Comparison of ENCODE assay signal across 1 cellular context in genomic region chr1:52920791-52921291, GRCh38.
TF ChIP-seq lines count a peak whose summit lies in the region.

No MANE protein-coding gene starts in this region.

TF ChIP-seq in HepG2, 621 proteins besides CTCF, POLR2A, EP300 and RAD21 (continued from another document and continues in another):
- TF ChIP-seq ZNF543 (CRISPR knock-in tag; IDR thresholded peaks at IDR 0.05) (no peak), TBX3 (IDR thresholded peaks at IDR 0.05; ENCODE audit: borderline replicate concordance) (no peak), ZFP90 (CRISPR knock-in tag; IDR thresholded peaks at IDR 0.05; ENCODE audit: borderline replicate concordance) (no peak), ZNF30 (CRISPR knock-in tag; IDR thresholded peaks at IDR 0.05) (no peak), REPIN1 (CRISPR knock-in tag; IDR thresholded peaks at IDR 0.05; ENCODE audit: borderline replicate concordance, low read depth) (0 out of 2 replicates have a peak, but pooled peaks have one; percentile 34), ZNF20 (CRISPR knock-in tag; IDR thresholded peaks at IDR 0.05) (no peak), FOXC1 (CRISPR knock-in tag; IDR thresholded peaks at IDR 0.05; ENCODE audit: borderline replicate concordance) (no peak), ISX (CRISPR knock-in tag; conservative IDR thresholded peaks at IDR 0.05) (no peak), ZFP37 (CRISPR knock-in tag; IDR thresholded peaks at IDR 0.05; ENCODE audit: borderline replicate concordance) (peak; percentile 59; the same call in 1 of the 2 replicates), ZNF776 (CRISPR knock-in tag; IDR thresholded peaks at IDR 0.05) (no peak), ELF4 (CRISPR knock-in tag; IDR thresholded peaks at IDR 0.05; ENCODE audit: borderline replicate concordance) (no peak), ZNF205 (CRISPR knock-in tag; IDR thresholded peaks at IDR 0.05) (no peak), ZHX2 (IDR thresholded peaks at IDR 0.05; ENCODE audit: low read depth) (0 out of 2 replicates have a peak, but pooled peaks have one; percentile 14), ZHX2 (CRISPR knock-in tag; IDR thresholded peaks at IDR 0.05; ENCODE audit: borderline replicate concordance) (no peak), ZNF292 (CRISPR knock-in tag; IDR thresholded peaks at IDR 0.05; ENCODE audit: borderline replicate concordance, low read depth) (no peak), ZZZ3 (CRISPR knock-in tag; IDR thresholded peaks at IDR 0.05; ENCODE audit: borderline replicate concordance) (no peak), ZBTB7B (CRISPR knock-in tag; IDR thresholded peaks at IDR 0.05) (no peak), ZNF224 (CRISPR knock-in tag; IDR thresholded peaks at IDR 0.05) (no peak), NR2C2 (CRISPR knock-in tag; IDR thresholded peaks at IDR 0.05; ENCODE audit: borderline replicate concordance) (0 out of 2 replicates have a peak, but pooled peaks have one; percentile 52), TFDP1 (CRISPR knock-in tag; IDR thresholded peaks at IDR 0.05; ENCODE audit: borderline replicate concordance) (no peak), ZNF350 (CRISPR knock-in tag; IDR thresholded peaks at IDR 0.05; ENCODE audit: borderline replicate concordance, low read depth) (no peak; the same call in 1 of the 2 replicates), ZNF446 (CRISPR knock-in tag; IDR thresholded peaks at IDR 0.05) (no peak), CEBPZ (IDR thresholded peaks at IDR 0.05; ENCODE audit: low read length) (no peak), ARID2 (CRISPR knock-in tag; IDR thresholded peaks at IDR 0.05; ENCODE audit: borderline replicate concordance) (0 out of 2 replicates have a peak, but pooled peaks have one; percentile 71), ZNF232 (CRISPR knock-in tag; IDR thresholded peaks at IDR 0.05; ENCODE audit: borderline replicate concordance) (no peak), ZNF552 (CRISPR knock-in tag; IDR thresholded peaks at IDR 0.05; ENCODE audit: borderline replicate concordance) (no peak), MBD4 (IDR thresholded peaks at IDR 0.05; ENCODE audit: borderline replicate concordance, low read length) (no peak), ZMYM4 (CRISPR knock-in tag; IDR thresholded peaks at IDR 0.05) (no peak), MLLT10 (CRISPR knock-in tag; IDR thresholded peaks at IDR 0.05) (no peak), ZNF230 (CRISPR knock-in tag; IDR thresholded peaks at IDR 0.05) (no peak), ZBTB2 (CRISPR knock-in tag; IDR thresholded peaks at IDR 0.05; ENCODE audit: low read depth) (no peak), ZNF225 (CRISPR knock-in tag; IDR thresholded peaks at IDR 0.05) (peak; percentile 61; the same call in 1 of the 2 replicates), MAZ (IDR thresholded peaks at IDR 0.05; ENCODE audit: borderline replicate concordance, low read depth, low read length) (no peak), MAZ (CRISPR knock-in tag; IDR thresholded peaks at IDR 0.05; ENCODE audit: low read depth) (no peak), ZSCAN12 (CRISPR knock-in tag; IDR thresholded peaks at IDR 0.05) (no peak), MXD1 (CRISPR knock-in tag; IDR thresholded peaks at IDR 0.05) (no peak), PLSCR1 (CRISPR knock-in tag; IDR thresholded peaks at IDR 0.05; ENCODE audit: borderline replicate concordance) (no peak), MEIS1 (CRISPR knock-in tag; IDR thresholded peaks at IDR 0.05; ENCODE audit: borderline replicate concordance) (no peak), UBTF (CRISPR knock-in tag; IDR thresholded peaks at IDR 0.05) (no peak), GTF3A (CRISPR knock-in tag; conservative IDR thresholded peaks at IDR 0.05) (no peak), ZBTB25 (CRISPR knock-in tag; IDR thresholded peaks at IDR 0.05) (no peak), ZNF207 (IDR thresholded peaks at IDR 0.05; ENCODE audit: borderline replicate concordance) (no peak), ZKSCAN1 (IDR thresholded peaks at IDR 0.05; ENCODE audit: low read length) (no peak), JUNB (CRISPR knock-in tag; IDR thresholded peaks at IDR 0.05; ENCODE audit: borderline replicate concordance) (no peak), REXO4 (CRISPR knock-in tag; IDR thresholded peaks at IDR 0.05; ENCODE audit: borderline replicate concordance) (no peak), ZHX1 (CRISPR knock-in tag; IDR thresholded peaks at IDR 0.05; ENCODE audit: low read depth) (no peak; the same call in 1 of the 2 replicates)
